ENCODE assay signal across 2 cellular contexts in the genomic region with DNA sequence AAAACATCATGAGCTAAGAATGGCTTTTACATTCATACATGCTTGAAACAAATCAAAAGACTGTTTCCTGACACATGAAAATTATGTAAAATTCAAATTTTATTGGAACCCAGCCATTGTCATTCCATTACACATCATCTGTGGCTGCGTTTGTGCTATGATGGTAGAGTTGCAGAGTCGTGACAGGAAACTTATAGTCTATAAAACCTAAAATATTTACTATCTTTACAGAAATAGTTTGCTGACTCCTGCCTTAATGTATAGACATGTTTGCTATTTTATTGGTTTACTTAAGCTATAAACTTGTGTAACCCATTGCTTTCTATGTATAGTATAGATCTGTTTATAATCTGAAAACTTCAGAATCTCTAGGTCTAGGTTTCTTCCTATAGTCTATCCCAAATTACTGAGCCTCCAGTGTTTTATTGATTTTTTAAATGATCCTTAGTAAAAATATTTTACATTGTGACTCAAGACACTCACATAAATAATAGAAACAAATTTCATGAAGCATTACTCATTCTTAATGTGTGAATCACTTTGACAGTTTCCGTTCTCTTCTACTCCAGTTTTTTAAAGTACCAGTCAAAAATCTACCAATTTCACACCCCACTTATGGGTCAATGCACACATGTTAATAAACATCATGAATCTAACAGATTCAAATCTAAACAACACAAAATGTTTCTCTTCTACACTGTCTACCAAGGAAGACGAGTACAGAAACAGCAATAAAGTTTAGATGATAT.
TF ChIP-seq lines count a peak whose summit lies in the region.

No MANE protein-coding gene starts in this region.

TF ChIP-seq in A549, 52 proteins besides CTCF, POLR2A, EP300 and RAD21:
- TF ChIP-seq, protein P1, sequence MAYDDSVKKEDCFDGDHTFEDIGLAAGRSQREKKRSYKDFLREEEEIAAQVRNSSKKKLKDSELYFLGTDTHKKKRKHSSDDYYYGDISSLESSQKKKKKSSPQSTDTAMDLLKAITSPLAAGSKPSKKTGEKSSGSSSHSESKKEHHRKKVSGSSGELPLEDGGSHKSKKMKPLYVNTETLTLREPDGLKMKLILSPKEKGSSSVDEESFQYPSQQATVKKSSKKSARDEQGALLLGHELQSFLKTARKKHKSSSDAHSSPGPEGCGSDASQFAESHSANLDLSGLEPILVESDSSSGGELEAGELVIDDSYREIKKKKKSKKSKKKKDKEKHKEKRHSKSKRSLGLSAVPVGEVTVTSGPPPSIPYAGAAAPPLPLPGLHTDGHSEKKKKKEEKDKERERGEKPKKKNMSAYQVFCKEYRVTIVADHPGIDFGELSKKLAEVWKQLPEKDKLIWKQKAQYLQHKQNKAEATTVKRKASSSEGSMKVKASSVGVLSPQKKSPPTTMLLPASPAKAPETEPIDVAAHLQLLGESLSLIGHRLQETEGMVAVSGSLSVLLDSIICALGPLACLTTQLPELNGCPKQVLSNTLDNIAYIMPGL (CRISPR knock-in tag; IDR thresholded peaks at IDR 0.05; ENCODE audit: borderline replicate concordance): no peak
- TF ChIP-seq NR3C1 (IDR thresholded peaks at IDR 0.05) (no peak), CBX8 (IDR thresholded peaks at IDR 0.05) (no peak), HOXB5 (CRISPR knock-in tag; IDR thresholded peaks at IDR 0.05) (no peak), CHD4 (IDR thresholded peaks at IDR 0.05; ENCODE audit: borderline replicate concordance) (no peak), RNF2 (IDR thresholded peaks at IDR 0.05; ENCODE audit: borderline replicate concordance, low read depth) (no peak), JUN (IDR thresholded peaks at IDR 0.05) (no peak), HOXB13 (CRISPR knock-in tag; IDR thresholded peaks at IDR 0.05; ENCODE audit: low read depth) (no peak)
- TF ChIP-seq, protein P2, sequence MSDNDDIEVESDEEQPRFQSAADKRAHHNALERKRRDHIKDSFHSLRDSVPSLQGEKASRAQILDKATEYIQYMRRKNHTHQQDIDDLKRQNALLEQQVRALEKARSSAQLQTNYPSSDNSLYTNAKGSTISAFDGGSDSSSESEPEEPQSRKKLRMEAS (IDR thresholded peaks at IDR 0.05): no peak

TF ChIP-seq in HCT116, 20 proteins besides CTCF, POLR2A, EP300 and RAD21:
- TF ChIP-seq, protein P2 (IDR thresholded peaks at IDR 0.05): no peak
- no peak for TF ChIP-seq ELF1 (IDR thresholded peaks at IDR 0.05; ENCODE audit: borderline replicate concordance, low read depth)
- TF ChIP-seq POLR2AphosphoS5 (IDR thresholded peaks at IDR 0.05; ENCODE audit: low read depth, low read length): no peak
- no peak for TF ChIP-seq SP1 (IDR thresholded peaks at IDR 0.05; ENCODE audit: low read depth)
